ENCODE assay signal across 8 cellular contexts in the genomic region with DNA sequence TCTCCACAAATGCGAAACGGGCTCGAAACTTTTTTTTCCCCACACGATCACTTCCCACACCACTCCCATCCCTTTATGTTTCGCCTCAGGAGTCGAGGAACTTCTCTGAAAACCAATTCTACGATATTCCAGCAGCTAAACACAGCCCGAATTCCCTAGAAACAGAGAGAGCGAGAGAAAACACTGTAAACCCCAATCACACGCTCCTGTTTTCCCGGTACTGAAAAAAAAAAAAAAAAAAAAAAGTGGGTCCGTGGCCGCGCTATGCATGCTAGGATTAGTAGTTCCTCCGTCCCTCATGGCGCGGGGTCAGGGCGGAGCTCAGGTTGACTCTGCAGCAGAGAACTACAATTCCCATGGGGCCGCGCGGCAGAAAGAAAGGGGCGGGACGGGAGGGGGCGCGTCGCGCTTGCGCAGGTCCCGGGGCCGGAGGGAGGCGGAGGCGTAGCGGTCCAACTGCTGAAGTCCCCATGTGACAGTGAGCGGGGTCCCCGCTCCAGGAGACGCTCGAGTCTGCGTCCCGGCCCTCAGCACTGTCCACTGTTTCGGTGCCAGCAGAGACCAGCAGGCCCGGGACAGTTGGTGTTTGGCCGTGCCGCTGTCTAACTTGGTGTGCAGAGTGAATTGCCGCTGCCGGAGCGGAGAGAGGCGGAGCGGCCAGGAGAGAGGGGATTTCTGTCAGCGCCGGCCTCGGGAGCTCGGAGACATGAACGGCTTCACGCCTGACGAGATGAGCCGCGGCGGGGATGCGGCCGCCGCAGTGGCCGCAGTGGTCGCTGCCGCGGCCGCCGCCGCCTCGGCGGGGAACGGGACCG. TPM values are rescaled to one million over a fixed set of nuclear protein-coding genes. Genes with fewer than 3 reads are reported as not detected.
DNase-seq lines count a peak whose midpoint lies in the region; ATAC-seq and TF ChIP-seq lines count a peak whose summit lies in the region.

A gene with protein sequence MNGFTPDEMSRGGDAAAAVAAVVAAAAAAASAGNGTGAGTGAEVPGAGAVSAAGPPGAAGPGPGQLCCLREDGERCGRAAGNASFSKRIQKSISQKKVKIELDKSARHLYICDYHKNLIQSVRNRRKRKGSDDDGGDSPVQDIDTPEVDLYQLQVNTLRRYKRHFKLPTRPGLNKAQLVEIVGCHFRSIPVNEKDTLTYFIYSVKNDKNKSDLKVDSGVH (plus strand): TSS at position 478 of the 815 bp plus-strand sequence. CDS start 229 bp downstream, at position 707.

- H3K36me3 ChIP-seq in ACC112 (ENCODE audit: insufficient read depth, low read length): no peaks in the 10 kb centered on the region
- H3K36me3 ChIP-seq in breast epithelium: no peaks in the 10 kb centered on the region
- H3K36me3 ChIP-seq in skeletal muscle tissue (ENCODE audit: control insufficient read depth in 3 of 3, insufficient read depth in 3 of 3, low read length in 3 of 3): peaks cover 0 to 6% (median 2%) of the 10 kb centered on the region in 3 donors

- peaks cover 48% of the 10 kb centered on the region for H3K79me2 ChIP-seq in ACC112 (ENCODE audit: control insufficient read depth, insufficient read depth, low read length, unreplicated experiment)

- H3K27me3 ChIP-seq in ACC112 (ENCODE audit: insufficient read depth, low read length): no peaks in the 10 kb centered on the region
- H3K27me3 ChIP-seq in breast epithelium: no peaks in the 10 kb centered on the region
- H3K27me3 ChIP-seq in skeletal muscle tissue (ENCODE audit: control insufficient read depth in 3 of 3, insufficient read depth in 3 of 3, low read length in 3 of 3): no peaks in the 10 kb centered on the region

- intact Hi-C loops in breast epithelium (cut with DNase I; ENCODE audit: low total_unique reads): no loop called here

- TF ChIP-seq CTCF in VCaP (conservative IDR thresholded peaks at IDR 0.05): no peak
- TF ChIP-seq CTCF in breast epithelium (IDR thresholded peaks at IDR 0.05): no peak

- H3K4me1 ChIP-seq in ACC112 (ENCODE audit: control insufficient read depth, insufficient read depth, low read length, unreplicated experiment) (peaks cover 14% of the 10 kb centered on the region), breast epithelium (no peaks in the 10 kb centered on the region), skeletal muscle tissue (ENCODE audit: control insufficient read depth in 3 of 3, insufficient read depth in 3 of 3, low read length in 3 of 3) (peaks cover 0 to 8% (median 3%) of the 10 kb centered on the region in 3 donors)

- H3K9me3 ChIP-seq in breast epithelium (no peaks in the 10 kb centered on the region), iPS-18c (ENCODE audit: control insufficient read depth, insufficient read depth, low read length) (no peaks in the 10 kb centered on the region), skeletal muscle tissue (ENCODE audit: control insufficient read depth in 3 of 3, low read length in 3 of 3) (no peaks in the 10 kb centered on the region)

- TF ChIP-seq POLR2A in breast epithelium (IDR thresholded peaks at IDR 0.05): peak; percentile 91

- H3K4me3 ChIP-seq in ACC112 (ENCODE audit: low read depth, low read length): peak within 1 kb of the TSS; percentile 79
- H3K4me3 ChIP-seq in breast epithelium: peak within 1 kb of the TSS; percentile 82 to 90 (median 89)
- H3K4me3 ChIP-seq in iPS-18c (ENCODE audit: insufficient read depth, low read depth, low read length): peak within 1 kb of the TSS; percentile 93
- peak within 1 kb of the TSS; percentile 93 to 94 (median 93) for H3K4me3 ChIP-seq in skeletal muscle tissue (ENCODE audit: low read length in 3 of 3)

- H3K27ac ChIP-seq in ACC112 (ENCODE audit: low read depth, low read length) (peak within 1 kb of the TSS; percentile 96), VCaP (peak within 1 kb of the TSS; percentile 82), breast epithelium (peak within 1 kb of the TSS; percentile 92 to 97), skeletal muscle tissue (ENCODE audit: low read depth, low read length) (peak within 1 kb of the TSS; percentile 94)

- peak within 1 kb of the TSS; percentile 76 for H2AFZ ChIP-seq in ACC112 (ENCODE audit: low read length, unreplicated experiment)

- H3K9ac ChIP-seq in skeletal muscle tissue (ENCODE audit: low read depth in 1 of 3, low read length in 3 of 3): peak within 1 kb of the TSS; percentile 87 to 94 (median 92)

- ATAC-seq in GM18870 (IDR thresholded peaks at IDR 0.05; ENCODE audit: unreplicated experiment): peak; percentile 56
- peak; percentile 68 for ATAC-seq in HG03135 (IDR thresholded peaks at IDR 0.05; ENCODE audit: unreplicated experiment)

- DNase-seq in NCI-H2196 treated with DMSO at 0.1 percent for 48 hours (lab: John Stamatoyannopoulos, UW; ENCODE audit: unreplicated experiment) (peak; percentile 77), breast epithelium (ENCODE audit: low spot score in 2 of 2) (peak; percentile 97 to 98)

RNA-seq across cellular contexts. Expression of the gene that starts here (rescaled TPM):
- total RNA-seq in breast epithelium (10 to 100 TPM; 29.8 to 50.1 (median 41.7) TPM), skeletal muscle tissue (6.3 TPM)

Comparison
In these comparisons a context has a peak if more than half of its experiments do, and no peak if none do; other contexts are left out.
1. Peak in every context shown above with its lines: DNase-seq, ATAC-seq, H3K4me3 ChIP-seq and H3K27ac ChIP-seq.